ENCODE assay signal across 20 cellular contexts in the genomic region with DNA sequence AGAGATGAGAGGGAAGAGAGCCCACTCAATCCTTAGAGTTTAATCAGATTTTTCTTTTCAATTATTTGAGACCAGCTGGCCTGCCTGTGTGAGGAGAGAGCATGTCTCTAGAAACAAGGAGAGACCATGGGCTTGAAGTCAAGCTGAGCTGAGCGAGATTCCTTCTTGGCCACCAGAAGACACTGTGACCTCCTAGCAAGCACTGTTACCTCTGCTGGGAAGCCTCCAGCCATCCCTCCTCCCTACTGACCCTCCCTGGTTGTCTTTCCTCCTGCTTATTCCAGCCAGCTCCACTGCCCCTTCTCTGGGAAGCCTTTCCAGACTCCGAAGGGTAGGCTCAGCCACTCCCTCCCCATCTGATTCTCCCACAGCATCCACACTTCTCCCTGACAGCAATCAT.
DNase-seq lines count a peak whose midpoint lies in the region; ATAC-seq and TF ChIP-seq lines count a peak whose summit lies in the region.
"Had no signal": no experiment of that assay in that cellular context is flagged by ENCODE, and none has a peak within 500 bp of the region (broad histone marks: within the 10 kb centered on the region; RNA-seq: fewer than 3 reads in every experiment).

No MANE protein-coding gene starts in this region.

- no peaks in the 10 kb centered on the region for H3F3A ChIP-seq in SK-N-SH (replicated peaks; ENCODE audit: insufficient read depth)

- peak overlapping the region; percentile 54 to 95 (median 88) for H3K27ac Mint-ChIP-seq in CD4-positive, alpha-beta memory T cell
- peak overlapping the region; percentile 75 for H3K27ac Mint-ChIP-seq in activated T-helper 1 cell treated with anti-CD3 and anti-CD28 coated beads, Interleukin-12 subunit alpha, Interleukin-12 subunit beta, Interleukin-2, Interleukin-4 antibody, amounts not matched to agents 30 ng/mL and 10 ng/mL and 1 ng/mL, durations not matched to agents 14 hours and 24 hours and 36 hours
- no peak overlapping the region for H3K27ac Mint-ChIP-seq in memory B cell
- H3K27ac Mint-ChIP-seq: B cell had no signal

- DNase-seq in SK-N-SH (peak; percentile 16), memory B cell (ENCODE audit: low spot score in 2 of 2) (no peak), suprapubic skin (ENCODE audit: low spot score in 2 of 2) (no peak)
- no peak for DNase-seq in CD4-positive, alpha-beta memory T cell
- no peak for DNase-seq in activated T-helper 1 cell treated with anti-CD3 and anti-CD28 coated beads, Interleukin-12 subunit alpha, Interleukin-12 subunit beta, Interleukin-2, Interleukin-4 antibody, amounts not matched to agents 30 ng/mL and 10 ng/mL and 1 ng/mL, durations not matched to agents 14 hours and 24 hours and 36 hours (ENCODE audit: low spot score)
- DNase-seq: activated CD4-positive, alpha-beta T cell treated with anti-CD3 and anti-CD28 coated beads, Interleukin-2, amount 50 U/mL, for 48 hours; activated effector memory CD4-positive, alpha-beta T cell treated with anti-CD3 and anti-CD28 coated beads, Interleukin-2, amount 50 U/mL, for 16 hours; GM23248; head of caudate nucleus; left ventricle myocardium superior; NCI-H1694; NCI-H345; transverse colon had no signal

- no peak overlapping the region for H3K9ac ChIP-seq in SK-N-SH

- no peaks in the 10 kb centered on the region for H3K9me2 ChIP-seq in SK-N-SH

- peaks cover 0 to 6% (median 0%) of the 10 kb centered on the region in 8 donors for H3K9me3 Mint-ChIP-seq in CD4-positive, alpha-beta memory T cell
- H3K9me3 Mint-ChIP-seq in activated T-helper 1 cell treated with anti-CD3 and anti-CD28 coated beads, Interleukin-12 subunit alpha, Interleukin-12 subunit beta, Interleukin-2, Interleukin-4 antibody, amounts not matched to agents 30 ng/mL and 10 ng/mL and 1 ng/mL, durations not matched to agents 14 hours and 24 hours and 36 hours, result no peaks in the 10 kb centered on the region
- H3K9me3 Mint-ChIP-seq in memory B cell, result no peaks in the 10 kb centered on the region

- no peak for TF ChIP-seq POLR2A in suprapubic skin (IDR thresholded peaks at IDR 0.05)

- H3K4me3 ChIP-seq in SK-N-SH (ENCODE audit: low read depth in 2 of 2, low read length in 1 of 2), result no peak overlapping the region
- H3K4me3 ChIP-seq in CD4-positive, alpha-beta memory T cell (ENCODE audit: low read length in 2 of 2), result no peak overlapping the region
- H3K4me3 ChIP-seq in suprapubic skin, result no peak overlapping the region
- H3K4me3 ChIP-seq: K562, SK-N-MC, transverse colon had no signal

- intact Hi-C loops in CD4-positive, alpha-beta memory T cell (cut with micrococcal nuclease), result no loop called here
- intact Hi-C loops in activated T-helper 1 cell treated with anti-CD3 and anti-CD28 coated beads, Interleukin-12 subunit alpha, Interleukin-12 subunit beta, Interleukin-2, Interleukin-4 antibody, amounts not matched to agents 30 ng/mL and 10 ng/mL and 1 ng/mL, durations not matched to agents 14 hours and 24 hours and 36 hours (cut with micrococcal nuclease), result loop anchor here (5.0 to 10.0 kb wide), 2 partner anchors 358 to 841 kb away; partner anchors contain the start of gene OSTM1

- 58% methylated on average over 1 of the region's 2 CpGs for WGBS in SK-N-SH (ENCODE audit: low lambda C conversion rate)
- WGBS in suprapubic skin, result 88% methylated on average over 2 of the region's 2 CpGs

- H3K4me1 ChIP-seq in SK-N-SH (ENCODE audit: control insufficient read depth in 1 of 2, insufficient read depth in 2 of 2, low read depth in 1 of 2, low read length in 1 of 2), result peaks cover 0 to 29% of the 10 kb centered on the region in 2 experiments; a peak in 3 of 4 replicates
- H3K4me1 ChIP-seq in CD4-positive, alpha-beta memory T cell (ENCODE audit: insufficient read depth, low read length), result peaks cover 68% of the 10 kb centered on the region
- H3K4me1 ChIP-seq in suprapubic skin, result peaks cover 13% of the 10 kb centered on the region

- H3K79me2 ChIP-seq in SK-N-SH (ENCODE audit: insufficient read depth), result no peaks in the 10 kb centered on the region

- H3K4me3 Mint-ChIP-seq in CD4-positive, alpha-beta memory T cell, result peak overlapping the region in 6 of 8 donors; percentile 35 to 68 (median 60)
- H3K4me3 Mint-ChIP-seq in activated T-helper 1 cell treated with anti-CD3 and anti-CD28 coated beads, Interleukin-12 subunit alpha, Interleukin-12 subunit beta, Interleukin-2, Interleukin-4 antibody, amounts not matched to agents 30 ng/mL and 10 ng/mL and 1 ng/mL, durations not matched to agents 14 hours and 24 hours and 36 hours, result peak overlapping the region; percentile 71
- H3K4me3 Mint-ChIP-seq in memory B cell, result peak overlapping the region; percentile 49

- H3K36me3 Mint-ChIP-seq in CD4-positive, alpha-beta memory T cell, result peaks cover 26 to 30% of the 10 kb centered on the region in 2 donors
- H3K36me3 Mint-ChIP-seq in activated T-helper 1 cell treated with anti-CD3 and anti-CD28 coated beads, Interleukin-12 subunit alpha, Interleukin-12 subunit beta, Interleukin-2, Interleukin-4 antibody, amounts not matched to agents 30 ng/mL and 10 ng/mL and 1 ng/mL, durations not matched to agents 14 hours and 24 hours and 36 hours (ENCODE audit: low read depth), result peaks cover 10% of the 10 kb centered on the region
- peaks cover 8% of the 10 kb centered on the region for H3K36me3 Mint-ChIP-seq in memory B cell

- no peak for TF ChIP-seq RAD21 in SK-N-SH (IDR thresholded peaks at IDR 0.05; ENCODE audit: low read length)

- ATAC-seq in SK-N-SH treated with all-trans-retinoic acid at 6 μM for 48 hours, result no peak
- ATAC-seq in memory B cell (ENCODE audit: low read depth), result no peak
- no peak for ATAC-seq in HG02610 (IDR thresholded peaks at IDR 0.05; ENCODE audit: unreplicated experiment)
- no peak for ATAC-seq in HG03571 (IDR thresholded peaks at IDR 0.05; ENCODE audit: unreplicated experiment)
- ATAC-seq: K562, left ventricle myocardium superior had no signal

- TF ChIP-seq EP300 in SK-N-SH (IDR thresholded peaks at IDR 0.05; ENCODE audit: borderline replicate concordance in 1 of 2, low read depth in 1 of 2, low read length in 1 of 2), result no peak
- TF ChIP-seq EP300 in suprapubic skin (IDR thresholded peaks at IDR 0.05), result no peak

- H2AFZ ChIP-seq in SK-N-SH (ENCODE audit: low read depth), result no peak overlapping the region

- H3K27me3 Mint-ChIP-seq in CD4-positive, alpha-beta memory T cell, result no peaks in the 10 kb centered on the region
- H3K27me3 Mint-ChIP-seq in activated T-helper 1 cell treated with anti-CD3 and anti-CD28 coated beads, Interleukin-12 subunit alpha, Interleukin-12 subunit beta, Interleukin-2, Interleukin-4 antibody, amounts not matched to agents 30 ng/mL and 10 ng/mL and 1 ng/mL, durations not matched to agents 14 hours and 24 hours and 36 hours (ENCODE audit: insufficient read depth), result no peaks in the 10 kb centered on the region
- no peaks in the 10 kb centered on the region for H3K27me3 Mint-ChIP-seq in memory B cell
- H3K27me3 Mint-ChIP-seq: B cell had no signal

- H3K36me3 ChIP-seq in SK-N-SH (replicated peaks in 1 of 2; ENCODE audit: control insufficient read depth in 1 of 2, insufficient read depth in 2 of 2, low read length in 1 of 2) (no peaks in the 10 kb centered on the region), suprapubic skin (no peaks in the 10 kb centered on the region)
- H3K36me3 ChIP-seq in CD4-positive, alpha-beta memory T cell (ENCODE audit: insufficient read depth, low read length), result peaks cover 13% of the 10 kb centered on the region
- H3K36me3 ChIP-seq: transverse colon had no signal

- H3K9me3 ChIP-seq in SK-N-SH (no peaks in the 10 kb centered on the region), suprapubic skin (no peaks in the 10 kb centered on the region)
- no peaks in the 10 kb centered on the region for H3K9me3 ChIP-seq in CD4-positive, alpha-beta memory T cell (ENCODE audit: control insufficient read depth in 1 of 2, low read length in 2 of 2)
- H3K9me3 ChIP-seq: transverse colon had no signal

- H3K4me1 Mint-ChIP-seq in CD4-positive, alpha-beta memory T cell, result peaks cover 57 to 81% (median 71%) of the 10 kb centered on the region in 4 donors
- H3K4me1 Mint-ChIP-seq in activated T-helper 1 cell treated with anti-CD3 and anti-CD28 coated beads, Interleukin-12 subunit alpha, Interleukin-12 subunit beta, Interleukin-2, Interleukin-4 antibody, amounts not matched to agents 30 ng/mL and 10 ng/mL and 1 ng/mL, durations not matched to agents 14 hours and 24 hours and 36 hours (ENCODE audit: low read depth), result peaks cover 66% of the 10 kb centered on the region
- H3K4me1 Mint-ChIP-seq in memory B cell, result peaks cover 28% of the 10 kb centered on the region

- H3K4me2 ChIP-seq in SK-N-SH, result no peak overlapping the region

- no peak for TF ChIP-seq CTCF in SK-N-SH (IDR thresholded peaks at IDR 0.05)
- no peak for TF ChIP-seq CTCF in suprapubic skin (IDR thresholded peaks at IDR 0.05)

- H3K27me3 ChIP-seq in SK-N-SH (ENCODE audit: insufficient read depth) (no peaks in the 10 kb centered on the region), suprapubic skin (peaks cover 6% of the 10 kb centered on the region)
- H3K27me3 ChIP-seq in CD4-positive, alpha-beta memory T cell (ENCODE audit: insufficient read depth, low read length), result no peaks in the 10 kb centered on the region
- H3K27me3 ChIP-seq: transverse colon had no signal

- POLR2A ChIA-PET in SK-N-SH (lab: Yijun Ruan, JAX), result no interaction called here
- POLR2A ChIA-PET in CD4-positive, alpha-beta memory T cell (lab: Charles Lee; ENCODE audit: partially characterized antibody), result interaction anchor here (1.0 to 2.5 kb wide), 4 partner anchors 8 to 134 kb away, joined by 3 to 11 read pairs (median 10); no protein-coding TSS in a partner anchor

- CTCF ChIA-PET in SK-N-SH (lab: Yijun Ruan, JAX), result interaction anchor here (1.8 to 3.3 kb wide), 2 partner anchors 10 to 134 kb away, joined by 14 to 22 read pairs; no protein-coding TSS in a partner anchor
- CTCF ChIA-PET in CD4-positive, alpha-beta memory T cell (lab: Charles Lee; ENCODE audit: partially characterized antibody), result interaction anchor here (1.4 to 4.5 kb wide), 3 partner anchors 10 to 134 kb away, joined by 3 to 28 read pairs (median 15); no protein-coding TSS in a partner anchor

- H3K27ac ChIP-seq in SK-N-SH (ENCODE audit: low read depth in 2 of 2, low read length in 1 of 2) (peak overlapping the region in 1 of 2 experiments; percentile 36; a peak in 1 of 4 replicates), suprapubic skin (no peak overlapping the region)
- H3K27ac ChIP-seq in CD4-positive, alpha-beta memory T cell (ENCODE audit: low read depth, low read length), result no peak overlapping the region
- H3K27ac ChIP-seq: 22Rv1, GM23248, SK-N-MC, transverse colon had no signal

- no peaks in the 10 kb centered on the region for H4K20me1 ChIP-seq in SK-N-SH (ENCODE audit: insufficient read depth)

TF ChIP-seq in SK-N-SH, 30 proteins besides CTCF, POLR2A, EP300 and RAD21 (continues in another document):
- TF ChIP-seq POLR2AphosphoS5 (IDR thresholded peaks at IDR 0.05; ENCODE audit: low read depth, low read length), result no peak
- TF ChIP-seq RCOR1 (IDR thresholded peaks at IDR 0.05; ENCODE audit: low read length), result no peak
- no peak for TF ChIP-seq ELF1 (IDR thresholded peaks at IDR 0.05)

TF ChIP-seq in SK-N-SH treated with all-trans-retinoic acid at 6 μM for 48 hours, 23 proteins besides CTCF, POLR2A, EP300 and RAD21 (continues in another document):
- TF ChIP-seq TOX (CRISPR knock-in tag; IDR thresholded peaks at IDR 0.05; ENCODE audit: borderline replicate concordance) (no peak), CSDC2 (CRISPR knock-in tag; IDR thresholded peaks at IDR 0.05) (no peak)
